17 cellular contexts compared by ENCODE assay signal in genomic region chr20:33404281-33404680, GRCh38. TPM values are rescaled to one million over a fixed set of nuclear protein-coding genes. Genes with fewer than 3 reads are reported as not detected.
DNase-seq lines count a peak whose midpoint lies in the region; ATAC-seq and TF ChIP-seq lines count a peak whose summit lies in the region.
"Had no signal": no experiment of that assay in that cellular context is flagged by ENCODE, and none has a peak within 500 bp of the region (broad histone marks: within the 10 kb centered on the region; RNA-seq: fewer than 3 reads in every experiment).

No MANE protein-coding gene starts in this region.

- H3K4me1 ChIP-seq in stomach, result peaks cover 24 to 40% (median 29%) of the 10 kb centered on the region in 4 donors

- no peak for TF ChIP-seq CTCF in stomach (IDR thresholded peaks at IDR 0.05)
- TF ChIP-seq CTCF in GM20000 (IDR thresholded peaks at IDR 0.05; ENCODE audit: extremely low read depth, missing control alignments), result no peak

- H3K27ac Mint-ChIP-seq in activated naive CD4-positive, alpha-beta T cell treated with anti-CD3 and anti-CD28 coated beads, Interleukin-2, amount 50 U/mL, for 24 hours, result no peak overlapping the region
- H3K27ac Mint-ChIP-seq in activated naive CD4-positive, alpha-beta T cell treated with anti-CD3 and anti-CD28 coated beads for 36 hours, result no peak overlapping the region
- H3K27ac Mint-ChIP-seq in T-helper 17 cell, result no peak overlapping the region
- peak overlapping the region; percentile 14 for H3K27ac Mint-ChIP-seq in stimulated activated memory B cell treated with anti-CD40 and anti-IgM and Interleukin-4, amounts not matched to agents 10 μg/mL and 1 μg/mL and 100 μg/mL, for 72 hours

- TF ChIP-seq EP300 in stomach (IDR thresholded peaks at IDR 0.05), result no peak

- peak overlapping the region; percentile 15 for H3K4me3 Mint-ChIP-seq in activated naive CD4-positive, alpha-beta T cell treated with anti-CD3 and anti-CD28 coated beads, Interleukin-2, amount 50 U/mL, for 24 hours
- no peak overlapping the region for H3K4me3 Mint-ChIP-seq in activated naive CD4-positive, alpha-beta T cell treated with anti-CD3 and anti-CD28 coated beads for 36 hours
- H3K4me3 Mint-ChIP-seq in T-helper 17 cell, result peak overlapping the region; percentile 37
- no peak overlapping the region for H3K4me3 Mint-ChIP-seq in stimulated activated memory B cell treated with anti-CD40 and anti-IgM and Interleukin-4, amounts not matched to agents 10 μg/mL and 1 μg/mL and 100 μg/mL, for 72 hours

- H3K27me3 Mint-ChIP-seq in activated naive CD4-positive, alpha-beta T cell treated with anti-CD3 and anti-CD28 coated beads, Interleukin-2, amount 50 U/mL, for 24 hours, result no peaks in the 10 kb centered on the region
- H3K27me3 Mint-ChIP-seq in activated naive CD4-positive, alpha-beta T cell treated with anti-CD3 and anti-CD28 coated beads for 36 hours (ENCODE audit: low read depth), result no peaks in the 10 kb centered on the region
- H3K27me3 Mint-ChIP-seq in T-helper 17 cell, result no peaks in the 10 kb centered on the region
- H3K27me3 Mint-ChIP-seq in stimulated activated memory B cell treated with anti-CD40 and anti-IgM and Interleukin-4, amounts not matched to agents 10 μg/mL and 1 μg/mL and 100 μg/mL, for 72 hours, result no peaks in the 10 kb centered on the region

- CTCF ChIA-PET in activated naive CD4-positive, alpha-beta T cell treated with anti-CD3 and anti-CD28 coated beads for 36 hours (lab: Charles Lee), result no interaction called here

- DNase-seq in activated naive CD4-positive, alpha-beta T cell treated with anti-CD3 and anti-CD28 coated beads for 36 hours, result no peak
- DNase-seq in T-helper 17 cell (no peak), stomach (no peak), HuH-7 (ENCODE audit: low spot score) (no peak), GM20000 (ENCODE audit: low spot score) (no peak)
- DNase-seq: DMS 273 treated with DMSO at 0.1 percent for 48 hours, GF-D8, GOT3, MM.1S, NCI-H1105, NCI-H1694, NCI-H510A treated with DMSO at 0.1 percent for 48 hours, PC-9 had no signal

- H3K27ac ChIP-seq in stomach, result no peak overlapping the region
- H3K27ac ChIP-seq: PC-9 had no signal

- intact Hi-C loops in activated naive CD4-positive, alpha-beta T cell treated with anti-CD3 and anti-CD28 coated beads for 36 hours (cut with micrococcal nuclease), result no loop called here
- intact Hi-C loops in stomach (cut with DNase I; ENCODE audit: low total_unique reads), result no loop called here

- no peaks in the 10 kb centered on the region for H3K27me3 ChIP-seq in stomach
- H3K27me3 ChIP-seq: BLaER1 treated with 17β-estradiol and CSF1 and Interleukin-3, amounts not matched to agents 10 nM and 100 nM had no signal

- no peaks in the 10 kb centered on the region for H3K9me3 Mint-ChIP-seq in activated naive CD4-positive, alpha-beta T cell treated with anti-CD3 and anti-CD28 coated beads, Interleukin-2, amount 50 U/mL, for 24 hours
- H3K9me3 Mint-ChIP-seq in activated naive CD4-positive, alpha-beta T cell treated with anti-CD3 and anti-CD28 coated beads for 36 hours, result no peaks in the 10 kb centered on the region
- peaks cover 2% of the 10 kb centered on the region for H3K9me3 Mint-ChIP-seq in stimulated activated memory B cell treated with anti-CD40 and anti-IgM and Interleukin-4, amounts not matched to agents 10 μg/mL and 1 μg/mL and 100 μg/mL, for 72 hours

- no peaks in the 10 kb centered on the region for H3K9me3 ChIP-seq in T-helper 17 cell (ENCODE audit: control insufficient read depth, low read length, poor library complexity, severe bottlenecking)
- no peaks in the 10 kb centered on the region for H3K9me3 ChIP-seq in stomach

- WGBS in stomach, 5 donors, result 84 to 92% (median 91%) methylated on average over 2 of the region's 2 CpGs

- peaks cover 38% of the 10 kb centered on the region for H3K4me1 Mint-ChIP-seq in activated naive CD4-positive, alpha-beta T cell treated with anti-CD3 and anti-CD28 coated beads, Interleukin-2, amount 50 U/mL, for 24 hours
- peaks cover 29% of the 10 kb centered on the region for H3K4me1 Mint-ChIP-seq in activated naive CD4-positive, alpha-beta T cell treated with anti-CD3 and anti-CD28 coated beads for 36 hours (ENCODE audit: low read depth)
- H3K4me1 Mint-ChIP-seq in T-helper 17 cell, result peaks cover 27% of the 10 kb centered on the region
- peaks cover 64% of the 10 kb centered on the region for H3K4me1 Mint-ChIP-seq in stimulated activated memory B cell treated with anti-CD40 and anti-IgM and Interleukin-4, amounts not matched to agents 10 μg/mL and 1 μg/mL and 100 μg/mL, for 72 hours

- no peak for ATAC-seq in T-helper 17 cell
- peak; percentile 16 for ATAC-seq in esophagus mucosa
- ATAC-seq in stimulated activated memory B cell treated with anti-CD40 and anti-IgM and Interleukin-4, amounts not matched to agents 10 μg/mL and 1 μg/mL and 100 μg/mL, for 72 hours, result no peak

- peaks cover 7% of the 10 kb centered on the region for H3K36me3 Mint-ChIP-seq in activated naive CD4-positive, alpha-beta T cell treated with anti-CD3 and anti-CD28 coated beads, Interleukin-2, amount 50 U/mL, for 24 hours
- H3K36me3 Mint-ChIP-seq in activated naive CD4-positive, alpha-beta T cell treated with anti-CD3 and anti-CD28 coated beads for 36 hours (ENCODE audit: low read depth), result peaks cover 2% of the 10 kb centered on the region
- no peaks in the 10 kb centered on the region for H3K36me3 Mint-ChIP-seq in T-helper 17 cell (ENCODE audit: low read depth)
- peaks cover 11% of the 10 kb centered on the region for H3K36me3 Mint-ChIP-seq in stimulated activated memory B cell treated with anti-CD40 and anti-IgM and Interleukin-4, amounts not matched to agents 10 μg/mL and 1 μg/mL and 100 μg/mL, for 72 hours

- no peak overlapping the region for H3K4me3 ChIP-seq in stomach
- H3K4me3 ChIP-seq: BLaER1 treated with 17β-estradiol and CSF1 and Interleukin-3, amounts not matched to agents 10 nM and 100 nM; PC-9 had no signal

- peaks cover 0 to 37% (median 30%) of the 10 kb centered on the region in 4 donors for H3K36me3 ChIP-seq in stomach

- no peak for TF ChIP-seq POLR2A in stomach (IDR thresholded peaks at IDR 0.05)

RNA-seq across cellular contexts. Expression of gene CDK5RAP1, which starts 3.0 kb away (rescaled TPM):
- 10 to 100 TPM; 42.4 to 43.0 TPM for total RNA-seq in activated naive CD4-positive, alpha-beta T cell treated with anti-CD3 and anti-CD28 coated beads for 36 hours
- total RNA-seq in T-helper 17 cell (10 to 100 TPM; 55.6 to 61.9 TPM), esophagus mucosa (14.7 TPM), stomach (10 to 100 TPM; 12.0 to 30.7 (median 14.6) TPM)
- polyA plus RNA-seq in stomach, result 10 to 100 TPM; 21.7 to 38.7 (median 31.0) TPM

RNA-seq across cellular contexts. Expression of gene SNTA1, which starts 39.3 kb away (rescaled TPM):
- total RNA-seq in activated naive CD4-positive, alpha-beta T cell treated with anti-CD3 and anti-CD28 coated beads for 36 hours, result 1 to 10 TPM; 2.6 to 2.9 TPM
- total RNA-seq in T-helper 17 cell, result 1 to 10 TPM; 5.6 to 6.6 TPM
- total RNA-seq in esophagus mucosa, result 4.7 TPM
- total RNA-seq in stomach, result 10 to 100 TPM in 4 of 5 donors, 1 to 10 TPM in 1; 8.8 to 40.8 (median 27.4) TPM
- polyA plus RNA-seq in stomach, result 10 to 100 TPM; 16.0 to 23.5 (median 21.7) TPM

Comparison
In these comparisons a context has a peak if more than half of its experiments do, and no peak if none do; other contexts are left out.
1. H3K4me3 Mint-ChIP-seq: peak in activated naive CD4-positive, alpha-beta T cell treated with anti-CD3 and anti-CD28 coated beads, Interleukin-2, amount 50 U/mL, for 24 hours (single experiment) and T-helper 17 cell (single experiment); none in activated naive CD4-positive, alpha-beta T cell treated with anti-CD3 and anti-CD28 coated beads for 36 hours (single experiment) and stimulated activated memory B cell treated with anti-CD40 and anti-IgM and Interleukin-4, amounts not matched to agents 10 μg/mL and 1 μg/mL and 100 μg/mL, for 72 hours (single experiment).